In the genomic region with DNA sequence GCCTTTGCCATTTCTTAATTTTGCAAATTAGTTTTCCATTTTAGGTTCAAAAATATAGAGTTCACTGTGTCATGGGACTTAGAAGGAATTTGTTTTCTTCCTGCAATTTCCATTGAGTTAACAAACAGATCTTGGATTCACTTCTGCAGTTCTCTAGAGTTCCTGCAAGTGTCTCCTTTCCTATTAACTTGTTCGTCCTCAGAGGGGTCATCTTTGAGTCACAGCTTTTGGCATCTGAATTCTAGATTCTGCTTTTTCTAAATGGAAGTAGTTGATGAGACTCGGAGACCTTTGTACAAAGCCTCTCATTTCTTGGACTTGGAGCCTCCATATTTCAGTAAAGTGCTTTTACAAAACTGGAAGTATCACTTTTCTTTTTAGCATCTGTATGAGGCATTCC, we compare ENCODE assay signal across 13 cellular contexts.
DNase-seq lines count a peak whose midpoint lies in the region; ATAC-seq and TF ChIP-seq lines count a peak whose summit lies in the region.
"Had no signal": no experiment of that assay in that cellular context is flagged by ENCODE, and none has a peak within 500 bp of the region (broad histone marks: within the 10 kb centered on the region; RNA-seq: fewer than 3 reads in every experiment).

No MANE protein-coding gene starts in this region.

- intact Hi-C loops in aorta (cut with DNase I), result loop anchor here (5.0 to 10.0 kb wide), 6 partner anchors 194 to 396 kb away; a partner anchor contains a TSS

- no peaks in the 10 kb centered on the region for H3K36me3 ChIP-seq in aorta (ENCODE audit: control insufficient read depth in 1 of 2, insufficient read depth in 2 of 2, low read length in 1 of 2)
- H3K36me3 ChIP-seq: sigmoid colon had no signal

- H3K9me3 Mint-ChIP-seq in nephron, result no peaks in the 10 kb centered on the region
- H3K9me3 Mint-ChIP-seq: activated CD4-positive, alpha-beta memory T cell treated with anti-CD3 and anti-CD28 coated beads for 36 hours; central memory CD8-positive, alpha-beta T cell; stimulated activated memory B cell treated with anti-CD40 and anti-IgM and Interleukin-4, amounts not matched to agents 10 μg/mL and 1 μg/mL and 100 μg/mL, for 72 hours had no signal

- no peak overlapping the region for H3K27ac ChIP-seq in aorta (ENCODE audit: low read depth in 1 of 2, low read length in 2 of 2)
- H3K27ac ChIP-seq: sigmoid colon had no signal

- peak; percentile 6 for DNase-seq in GM04503 (ENCODE audit: low read depth)
- peak; percentile 11 for DNase-seq in NAMALWA (ENCODE audit: low spot score)
- peak; percentile 67 to 82 for DNase-seq in cardiac fibroblast (ENCODE audit: low read depth in 2 of 2)
- DNase-seq in activated CD4-positive, alpha-beta T cell treated with anti-CD3 and anti-CD28 coated beads, Interleukin-2, amount 50 U/mL, for 1 hour, result no peak
- DNase-seq in aorta, result no peak
- DNase-seq in activated T-cell treated with anti-CD3 and anti-CD28 coated beads, Interleukin-2, amount 50 U/mL, for 48 hours, result no peak
- no peak for DNase-seq in erythroblast (lab: John Stamatoyannopoulos, UW)
- DNase-seq: activated CD4-positive, alpha-beta memory T cell treated with anti-CD3 and anti-CD28 coated beads for 36 hours; immature natural killer cell; sigmoid colon had no signal

- no peak overlapping the region for H3K4me3 Mint-ChIP-seq in nephron
- H3K4me3 Mint-ChIP-seq: activated CD4-positive, alpha-beta memory T cell treated with anti-CD3 and anti-CD28 coated beads for 36 hours; central memory CD8-positive, alpha-beta T cell; immature natural killer cell; stimulated activated memory B cell treated with anti-CD40 and anti-IgM and Interleukin-4, amounts not matched to agents 10 μg/mL and 1 μg/mL and 100 μg/mL, for 72 hours had no signal

- TF ChIP-seq CTCF in cardiac fibroblast (IDR thresholded peaks at IDR 0.05; ENCODE audit: low read depth, low read length) (peak; percentile 52), nephron (IDR thresholded peaks at IDR 0.05; ENCODE audit: unreplicated experiment in 3 of 3) (peak; percentile 37 to 55 (median 39))

- H3K27me3 Mint-ChIP-seq in nephron (ENCODE audit: low read depth), result no peaks in the 10 kb centered on the region
- H3K27me3 Mint-ChIP-seq: activated CD4-positive, alpha-beta memory T cell treated with anti-CD3 and anti-CD28 coated beads for 36 hours; central memory CD8-positive, alpha-beta T cell; stimulated activated memory B cell treated with anti-CD40 and anti-IgM and Interleukin-4, amounts not matched to agents 10 μg/mL and 1 μg/mL and 100 μg/mL, for 72 hours had no signal

- TF ChIP-seq POLR2A in erythroblast (IDR thresholded peaks at IDR 0.05; ENCODE audit: low read length), result no peak

- no peaks in the 10 kb centered on the region for H3K4me1 ChIP-seq in aorta (ENCODE audit: control insufficient read depth in 1 of 2, insufficient read depth in 2 of 2, low read length in 2 of 2)
- H3K4me1 ChIP-seq: sigmoid colon had no signal

- H3K4me3 ChIP-seq in cardiac fibroblast (replicated peaks in 1 of 2; ENCODE audit: low read depth in 2 of 2, low read length in 2 of 2) (no peak overlapping the region), aorta (ENCODE audit: low read length in 2 of 2) (no peak overlapping the region)
- H3K4me3 ChIP-seq: sigmoid colon had no signal

- H3K4me1 Mint-ChIP-seq in nephron, result peaks cover 38% of the 10 kb centered on the region
- H3K4me1 Mint-ChIP-seq: central memory CD8-positive, alpha-beta T cell; immature natural killer cell; stimulated activated memory B cell treated with anti-CD40 and anti-IgM and Interleukin-4, amounts not matched to agents 10 μg/mL and 1 μg/mL and 100 μg/mL, for 72 hours had no signal

- WGBS in aorta, 2 donors, result 56% methylated on average over 2 of the region's 2 CpGs

- H3K27me3 ChIP-seq in aorta (ENCODE audit: control insufficient read depth in 1 of 2, insufficient read depth in 2 of 2, low read length in 1 of 2), result no peaks in the 10 kb centered on the region
- H3K27me3 ChIP-seq: sigmoid colon had no signal

- H3K36me3 Mint-ChIP-seq in nephron (ENCODE audit: low read depth), result no peaks in the 10 kb centered on the region

- peak overlapping the region in 2 of 3 experiments; percentile 24 to 32 for H3K27ac Mint-ChIP-seq in nephron
- H3K27ac Mint-ChIP-seq: activated CD4-positive, alpha-beta memory T cell treated with anti-CD3 and anti-CD28 coated beads for 36 hours; immature natural killer cell; stimulated activated memory B cell treated with anti-CD40 and anti-IgM and Interleukin-4, amounts not matched to agents 10 μg/mL and 1 μg/mL and 100 μg/mL, for 72 hours had no signal

- no peaks in the 10 kb centered on the region for H3K9me3 ChIP-seq in aorta (ENCODE audit: control insufficient read depth, low read length)
- H3K9me3 ChIP-seq: sigmoid colon had no signal

- ATAC-seq in aorta (ENCODE audit: low FRiP score), result no peak
- ATAC-seq: stimulated activated memory B cell treated with anti-CD40 and anti-IgM and Interleukin-4, amounts not matched to agents 10 μg/mL and 1 μg/mL and 100 μg/mL, for 72 hours had no signal

Comparison
In these comparisons a context has a peak if more than half of its experiments do, and no peak if none do; other contexts are left out.
1. DNase-seq: peak in GM04503 (single experiment), NAMALWA (single experiment) and cardiac fibroblast (2 of 2); none in activated CD4-positive, alpha-beta T cell treated with anti-CD3 and anti-CD28 coated beads, Interleukin-2, amount 50 U/mL, for 1 hour (single experiment), aorta (0 of 2), activated T-cell treated with anti-CD3 and anti-CD28 coated beads, Interleukin-2, amount 50 U/mL, for 48 hours (0 of 2) and erythroblast (0 of 2).